12 cellular contexts compared by ENCODE assay signal in genomic region chr5:82406200-82406773, GRCh38.
DNase-seq lines count a peak whose midpoint lies in the region; ATAC-seq, FAIRE-seq and TF ChIP-seq lines count a peak whose summit lies in the region.
"Had no signal": no experiment of that assay in that cellular context is flagged by ENCODE, and none has a peak within 500 bp of the region (broad histone marks: within the 10 kb centered on the region; RNA-seq: fewer than 3 reads in every experiment).

No MANE protein-coding gene starts in this region.

- no peak for TF ChIP-seq POLR2A in H54 (IDR thresholded peaks at IDR 0.05; ENCODE audit: low read depth, low read length)

- TF ChIP-seq CTCF in fibroblast of the aortic adventitia (IDR thresholded peaks at IDR 0.05; ENCODE audit: insufficient read depth, low read length): no peak

- DNase-seq in H54 (ENCODE audit: insufficient read length, low spot score) (no peak), SK-MEL-5 (ENCODE audit: low read depth, low spot score) (peak; percentile 74), fibroblast of the aortic adventitia (ENCODE audit: low read depth) (peak; percentile 89), skeletal muscle cell (ENCODE audit: low read depth) (peak; percentile 99), SHP77 treated with DMSO at 0.1 percent for 48 hours (lab: John Stamatoyannopoulos, UW) (no peak), DMS153 treated with DMSO at 0.1 percent for 48 hours (lab: John Stamatoyannopoulos, UW; ENCODE audit: unreplicated experiment) (no peak)
- DNase-seq in activated CD4-positive, alpha-beta T cell treated with anti-CD3 and anti-CD28 coated beads for 48 hours: no peak
- DNase-seq: OCI-M1; right lobe of liver; stimulated activated naive CD8-positive, alpha-beta T cell treated with anti-CD3 and anti-CD28 coated beads, Interleukin-15, amount 100 ng/mL, for 72 hours had no signal

- in situ Hi-C loops in SK-MEL-5 (cut with HindIII; ENCODE audit: low pct_unique_long_range_greater_than_20kb, low sequenced_read_pairs): no loop called here

- no peak for ATAC-seq in GM18517 (IDR thresholded peaks at IDR 0.05; ENCODE audit: unreplicated experiment)
- ATAC-seq: HepG2; right lobe of liver; stimulated activated naive CD8-positive, alpha-beta T cell treated with anti-CD3 and anti-CD28 coated beads, Interleukin-15, amount 100 ng/mL, for 72 hours had no signal

- H3K4me3 ChIP-seq in fibroblast of the aortic adventitia (ENCODE audit: low read depth, low read length) (no peak overlapping the region), skeletal muscle cell (ENCODE audit: low read depth, low read length) (no peak overlapping the region)
- H3K4me3 ChIP-seq: right lobe of liver had no signal

- peak; percentile 65 for FAIRE-seq in H54 (lab: Jason Lieb, UNC)
- FAIRE-seq: HepG2 had no signal

Comparison
In these comparisons a context has a peak if more than half of its experiments do, and no peak if none do; other contexts are left out.
1. DNase-seq: peak in SK-MEL-5 (single experiment), fibroblast of the aortic adventitia (single experiment) and skeletal muscle cell (single experiment); none in H54 (single experiment), activated CD4-positive, alpha-beta T cell treated with anti-CD3 and anti-CD28 coated beads for 48 hours (single experiment), SHP77 treated with DMSO at 0.1 percent for 48 hours (single experiment) and DMS153 treated with DMSO at 0.1 percent for 48 hours (single experiment).